ENCODE assay signal across 1 cellular context in the genomic region with DNA sequence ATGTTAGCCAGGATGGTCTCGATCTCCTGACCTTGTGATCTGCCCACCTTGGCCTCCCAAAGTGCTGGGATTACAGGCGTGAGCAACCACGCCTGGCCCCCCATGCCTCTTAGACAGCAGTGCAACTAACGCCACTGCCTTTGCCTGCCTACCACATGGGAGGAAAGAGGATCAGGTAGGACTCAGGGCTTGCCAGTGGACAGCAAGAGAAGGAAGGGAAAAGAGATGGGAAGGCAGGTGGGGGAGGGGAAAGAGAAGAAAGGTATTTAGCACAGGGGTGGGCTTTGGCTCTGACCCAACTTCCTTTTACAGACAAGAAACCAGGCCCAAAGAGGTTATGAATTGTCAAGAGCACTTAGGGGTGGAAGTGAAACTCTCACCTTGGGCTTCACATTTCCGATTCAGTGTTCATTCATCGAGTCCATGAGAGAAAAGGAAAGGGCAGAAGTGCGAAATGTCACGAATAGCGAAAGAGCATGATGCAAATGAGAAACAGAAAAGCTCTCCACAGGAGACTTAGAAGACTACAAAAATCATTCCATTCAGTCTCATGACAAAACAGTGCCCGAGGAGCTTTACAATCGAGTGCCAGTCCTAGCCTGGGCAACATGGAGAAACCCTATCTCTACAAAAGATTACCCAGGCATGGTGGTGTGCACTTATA.
A peak's percentile ranks its signal among the peaks of the same experiment; 100 is the strongest.
TF ChIP-seq lines count a peak whose summit lies in the region.

No MANE protein-coding gene starts in this region.

TF ChIP-seq in GM12878, 131 proteins besides CTCF, POLR2A, EP300 and RAD21 (continued from another document and continues in another):
- TF ChIP-seq, protein P1, sequence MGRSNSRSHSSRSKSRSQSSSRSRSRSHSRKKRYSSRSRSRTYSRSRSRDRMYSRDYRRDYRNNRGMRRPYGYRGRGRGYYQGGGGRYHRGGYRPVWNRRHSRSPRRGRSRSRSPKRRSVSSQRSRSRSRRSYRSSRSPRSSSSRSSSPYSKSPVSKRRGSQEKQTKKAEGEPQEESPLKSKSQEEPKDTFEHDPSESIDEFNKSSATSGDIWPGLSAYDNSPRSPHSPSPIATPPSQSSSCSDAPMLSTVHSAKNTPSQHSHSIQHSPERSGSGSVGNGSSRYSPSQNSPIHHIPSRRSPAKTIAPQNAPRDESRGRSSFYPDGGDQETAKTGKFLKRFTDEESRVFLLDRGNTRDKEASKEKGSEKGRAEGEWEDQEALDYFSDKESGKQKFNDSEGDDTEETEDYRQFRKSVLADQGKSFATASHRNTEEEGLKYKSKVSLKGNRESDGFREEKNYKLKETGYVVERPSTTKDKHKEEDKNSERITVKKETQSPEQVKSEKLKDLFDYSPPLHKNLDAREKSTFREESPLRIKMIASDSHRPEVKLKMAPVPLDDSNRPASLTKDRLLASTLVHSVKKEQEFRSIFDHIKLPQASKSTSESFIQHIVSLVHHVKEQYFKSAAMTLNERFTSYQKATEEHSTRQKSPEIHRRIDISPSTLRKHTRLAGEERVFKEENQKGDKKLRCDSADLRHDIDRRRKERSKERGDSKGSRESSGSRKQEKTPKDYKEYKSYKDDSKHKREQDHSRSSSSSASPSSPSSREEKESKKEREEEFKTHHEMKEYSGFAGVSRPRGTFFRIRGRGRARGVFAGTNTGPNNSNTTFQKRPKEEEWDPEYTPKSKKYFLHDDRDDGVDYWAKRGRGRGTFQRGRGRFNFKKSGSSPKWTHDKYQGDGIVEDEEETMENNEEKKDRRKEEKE (IDR thresholded peaks at IDR 0.05) = no peak
- no peak for TF ChIP-seq E4F1 (IDR thresholded peaks at IDR 0.05; ENCODE audit: borderline replicate concordance, partially characterized antibody)
- peak; percentile 80 for TF ChIP-seq ZNF24 (IDR thresholded peaks at IDR 0.05)
- peak; percentile 95 for TF ChIP-seq CUX1 (IDR thresholded peaks at IDR 0.05; ENCODE audit: insufficient replicate concordance, low read depth, low read length)
- peak; percentile 95 for TF ChIP-seq MEF2B (IDR thresholded peaks at IDR 0.05; ENCODE audit: partially characterized antibody, poor library complexity, severe bottlenecking)
- peak; percentile 78; the same call in 1 of the 2 replicates for TF ChIP-seq MXI1 (IDR thresholded peaks at IDR 0.05; ENCODE audit: low read depth, low read length)
- TF ChIP-seq, protein P2, sequence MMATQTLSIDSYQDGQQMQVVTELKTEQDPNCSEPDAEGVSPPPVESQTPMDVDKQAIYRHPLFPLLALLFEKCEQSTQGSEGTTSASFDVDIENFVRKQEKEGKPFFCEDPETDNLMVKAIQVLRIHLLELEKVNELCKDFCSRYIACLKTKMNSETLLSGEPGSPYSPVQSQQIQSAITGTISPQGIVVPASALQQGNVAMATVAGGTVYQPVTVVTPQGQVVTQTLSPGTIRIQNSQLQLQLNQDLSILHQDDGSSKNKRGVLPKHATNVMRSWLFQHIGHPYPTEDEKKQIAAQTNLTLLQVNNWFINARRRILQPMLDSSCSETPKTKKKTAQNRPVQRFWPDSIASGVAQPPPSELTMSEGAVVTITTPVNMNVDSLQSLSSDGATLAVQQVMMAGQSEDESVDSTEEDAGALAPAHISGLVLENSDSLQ (IDR thresholded peaks at IDR 0.05) = peak; percentile 43; the same call in 1 of the 2 replicates
- 0 out of 2 replicates have a peak, but pooled peaks have one; percentile 23 for TF ChIP-seq STAT1 (conservative IDR thresholded peaks at IDR 0.05)
- no peak for TF ChIP-seq ZZZ3 (IDR thresholded peaks at IDR 0.05; ENCODE audit: control insufficient read depth, insufficient read length, low read depth)
- TF ChIP-seq GATAD2B (conservative IDR thresholded peaks at IDR 0.05; ENCODE audit: low read depth) = peak; percentile 99
- TF ChIP-seq, protein P3, sequence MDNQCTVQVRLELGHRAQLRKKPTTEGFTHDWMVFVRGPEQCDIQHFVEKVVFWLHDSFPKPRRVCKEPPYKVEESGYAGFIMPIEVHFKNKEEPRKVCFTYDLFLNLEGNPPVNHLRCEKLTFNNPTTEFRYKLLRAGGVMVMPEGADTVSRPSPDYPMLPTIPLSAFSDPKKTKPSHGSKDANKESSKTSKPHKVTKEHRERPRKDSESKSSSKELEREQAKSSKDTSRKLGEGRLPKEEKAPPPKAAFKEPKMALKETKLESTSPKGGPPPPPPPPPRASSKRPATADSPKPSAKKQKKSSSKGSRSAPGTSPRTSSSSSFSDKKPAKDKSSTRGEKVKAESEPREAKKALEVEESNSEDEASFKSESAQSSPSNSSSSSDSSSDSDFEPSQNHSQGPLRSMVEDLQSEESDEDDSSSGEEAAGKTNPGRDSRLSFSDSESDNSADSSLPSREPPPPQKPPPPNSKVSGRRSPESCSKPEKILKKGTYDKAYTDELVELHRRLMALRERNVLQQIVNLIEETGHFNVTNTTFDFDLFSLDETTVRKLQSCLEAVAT (IDR thresholded peaks at IDR 0.05) = peak; percentile 84; the same call in 1 of the 2 replicates
- TF ChIP-seq, protein P4, sequence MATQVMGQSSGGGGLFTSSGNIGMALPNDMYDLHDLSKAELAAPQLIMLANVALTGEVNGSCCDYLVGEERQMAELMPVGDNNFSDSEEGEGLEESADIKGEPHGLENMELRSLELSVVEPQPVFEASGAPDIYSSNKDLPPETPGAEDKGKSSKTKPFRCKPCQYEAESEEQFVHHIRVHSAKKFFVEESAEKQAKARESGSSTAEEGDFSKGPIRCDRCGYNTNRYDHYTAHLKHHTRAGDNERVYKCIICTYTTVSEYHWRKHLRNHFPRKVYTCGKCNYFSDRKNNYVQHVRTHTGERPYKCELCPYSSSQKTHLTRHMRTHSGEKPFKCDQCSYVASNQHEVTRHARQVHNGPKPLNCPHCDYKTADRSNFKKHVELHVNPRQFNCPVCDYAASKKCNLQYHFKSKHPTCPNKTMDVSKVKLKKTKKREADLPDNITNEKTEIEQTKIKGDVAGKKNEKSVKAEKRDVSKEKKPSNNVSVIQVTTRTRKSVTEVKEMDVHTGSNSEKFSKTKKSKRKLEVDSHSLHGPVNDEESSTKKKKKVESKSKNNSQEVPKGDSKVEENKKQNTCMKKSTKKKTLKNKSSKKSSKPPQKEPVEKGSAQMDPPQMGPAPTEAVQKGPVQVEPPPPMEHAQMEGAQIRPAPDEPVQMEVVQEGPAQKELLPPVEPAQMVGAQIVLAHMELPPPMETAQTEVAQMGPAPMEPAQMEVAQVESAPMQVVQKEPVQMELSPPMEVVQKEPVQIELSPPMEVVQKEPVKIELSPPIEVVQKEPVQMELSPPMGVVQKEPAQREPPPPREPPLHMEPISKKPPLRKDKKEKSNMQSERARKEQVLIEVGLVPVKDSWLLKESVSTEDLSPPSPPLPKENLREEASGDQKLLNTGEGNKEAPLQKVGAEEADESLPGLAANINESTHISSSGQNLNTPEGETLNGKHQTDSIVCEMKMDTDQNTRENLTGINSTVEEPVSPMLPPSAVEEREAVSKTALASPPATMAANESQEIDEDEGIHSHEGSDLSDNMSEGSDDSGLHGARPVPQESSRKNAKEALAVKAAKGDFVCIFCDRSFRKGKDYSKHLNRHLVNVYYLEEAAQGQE (IDR thresholded peaks at IDR 0.05; ENCODE audit: low read depth, low read length) = 0 out of 2 replicates have a peak, but pooled peaks have one; percentile 9
- TF ChIP-seq BMI1 (IDR thresholded peaks at IDR 0.05; ENCODE audit: borderline replicate concordance) = peak; percentile 88
- TF ChIP-seq MYB (IDR thresholded peaks at IDR 0.05; ENCODE audit: borderline replicate concordance, low read depth, low read length) = peak; percentile 86
- TF ChIP-seq, protein P5, sequence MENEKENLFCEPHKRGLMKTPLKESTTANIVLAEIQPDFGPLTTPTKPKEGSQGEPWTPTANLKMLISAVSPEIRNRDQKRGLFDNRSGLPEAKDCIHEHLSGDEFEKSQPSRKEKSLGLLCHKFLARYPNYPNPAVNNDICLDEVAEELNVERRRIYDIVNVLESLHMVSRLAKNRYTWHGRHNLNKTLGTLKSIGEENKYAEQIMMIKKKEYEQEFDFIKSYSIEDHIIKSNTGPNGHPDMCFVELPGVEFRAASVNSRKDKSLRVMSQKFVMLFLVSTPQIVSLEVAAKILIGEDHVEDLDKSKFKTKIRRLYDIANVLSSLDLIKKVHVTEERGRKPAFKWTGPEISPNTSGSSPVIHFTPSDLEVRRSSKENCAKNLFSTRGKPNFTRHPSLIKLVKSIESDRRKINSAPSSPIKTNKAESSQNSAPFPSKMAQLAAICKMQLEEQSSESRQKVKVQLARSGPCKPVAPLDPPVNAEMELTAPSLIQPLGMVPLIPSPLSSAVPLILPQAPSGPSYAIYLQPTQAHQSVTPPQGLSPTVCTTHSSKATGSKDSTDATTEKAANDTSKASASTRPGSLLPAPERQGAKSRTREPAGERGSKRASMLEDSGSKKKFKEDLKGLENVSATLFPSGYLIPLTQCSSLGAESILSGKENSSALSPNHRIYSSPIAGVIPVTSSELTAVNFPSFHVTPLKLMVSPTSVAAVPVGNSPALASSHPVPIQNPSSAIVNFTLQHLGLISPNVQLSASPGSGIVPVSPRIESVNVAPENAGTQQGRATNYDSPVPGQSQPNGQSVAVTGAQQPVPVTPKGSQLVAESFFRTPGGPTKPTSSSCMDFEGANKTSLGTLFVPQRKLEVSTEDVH (IDR thresholded peaks at IDR 0.05; ENCODE audit: low read depth, partially characterized antibody) = peak; percentile 74
- TF ChIP-seq ATF7 (IDR thresholded peaks at IDR 0.05; ENCODE audit: low read depth) = peak; percentile 96
- TF ChIP-seq HDGF (IDR thresholded peaks at IDR 0.05) = peak; percentile 99
- TF ChIP-seq CHD4 (IDR thresholded peaks at IDR 0.05) = no peak
- TF ChIP-seq CREB1 (IDR thresholded peaks at IDR 0.05; ENCODE audit: low read depth) = peak; percentile 80
- TF ChIP-seq, protein P6, sequence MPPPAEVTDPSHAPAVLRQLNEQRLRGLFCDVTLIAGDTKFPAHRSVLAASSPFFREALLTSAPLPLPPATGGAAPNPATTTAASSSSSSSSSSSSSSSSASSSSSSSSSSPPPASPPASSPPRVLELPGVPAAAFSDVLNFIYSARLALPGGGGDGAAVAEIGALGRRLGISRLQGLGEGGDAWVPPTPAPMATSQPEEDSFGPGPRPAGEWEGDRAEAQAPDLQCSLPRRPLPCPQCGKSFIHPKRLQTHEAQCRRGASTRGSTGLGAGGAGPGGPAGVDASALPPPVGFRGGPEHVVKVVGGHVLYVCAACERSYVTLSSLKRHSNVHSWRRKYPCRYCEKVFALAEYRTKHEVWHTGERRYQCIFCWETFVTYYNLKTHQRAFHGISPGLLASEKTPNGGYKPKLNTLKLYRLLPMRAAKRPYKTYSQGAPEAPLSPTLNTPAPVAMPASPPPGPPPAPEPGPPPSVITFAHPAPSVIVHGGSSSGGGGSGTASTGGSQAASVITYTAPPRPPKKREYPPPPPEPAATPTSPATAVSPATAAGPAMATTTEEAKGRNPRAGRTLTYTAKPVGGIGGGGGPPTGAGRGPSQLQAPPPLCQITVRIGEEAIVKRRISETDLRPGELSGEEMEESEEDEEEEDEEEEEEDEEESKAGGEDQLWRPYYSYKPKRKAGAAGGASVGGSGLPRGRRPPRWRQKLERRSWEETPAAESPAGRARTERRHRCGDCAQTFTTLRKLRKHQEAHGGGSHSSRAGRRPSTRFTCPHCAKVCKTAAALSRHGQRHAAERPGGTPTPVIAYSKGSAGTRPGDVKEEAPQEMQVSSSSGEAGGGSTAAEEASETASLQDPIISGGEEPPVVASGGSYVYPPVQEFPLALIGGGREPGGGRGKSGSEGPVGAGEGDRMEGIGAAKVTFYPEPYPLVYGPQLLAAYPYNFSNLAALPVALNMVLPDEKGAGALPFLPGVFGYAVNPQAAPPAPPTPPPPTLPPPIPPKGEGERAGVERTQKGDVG (CRISPR knock-in tag; IDR thresholded peaks at IDR 0.05) = no peak
